In the genomic region with DNA sequence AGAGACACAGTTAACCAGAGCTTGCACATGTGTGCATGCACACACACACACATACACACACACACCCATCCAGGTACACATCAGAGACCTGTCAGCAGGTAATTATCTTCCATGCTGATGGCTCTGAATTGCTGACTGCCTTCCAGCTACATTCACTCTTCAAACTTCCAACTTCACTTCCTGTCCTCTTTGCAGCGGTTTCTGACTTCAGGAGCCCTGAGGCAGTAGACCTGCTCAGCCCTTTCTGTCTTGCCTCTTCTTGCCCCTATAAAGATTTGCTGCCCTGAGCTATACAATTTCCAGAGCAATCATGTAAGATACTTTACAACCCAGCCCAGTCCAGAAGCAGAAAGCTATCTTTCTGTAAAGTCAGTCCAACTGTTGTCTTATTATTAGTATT, we compare ENCODE assay signal across 1 cellular context.
TF ChIP-seq lines count a peak whose summit lies in the region.

No MANE protein-coding gene starts in this region.

TF ChIP-seq in GM23338, 12 proteins besides CTCF, POLR2A, EP300 and RAD21 (continued from another document):
- TF ChIP-seq, protein P1, sequence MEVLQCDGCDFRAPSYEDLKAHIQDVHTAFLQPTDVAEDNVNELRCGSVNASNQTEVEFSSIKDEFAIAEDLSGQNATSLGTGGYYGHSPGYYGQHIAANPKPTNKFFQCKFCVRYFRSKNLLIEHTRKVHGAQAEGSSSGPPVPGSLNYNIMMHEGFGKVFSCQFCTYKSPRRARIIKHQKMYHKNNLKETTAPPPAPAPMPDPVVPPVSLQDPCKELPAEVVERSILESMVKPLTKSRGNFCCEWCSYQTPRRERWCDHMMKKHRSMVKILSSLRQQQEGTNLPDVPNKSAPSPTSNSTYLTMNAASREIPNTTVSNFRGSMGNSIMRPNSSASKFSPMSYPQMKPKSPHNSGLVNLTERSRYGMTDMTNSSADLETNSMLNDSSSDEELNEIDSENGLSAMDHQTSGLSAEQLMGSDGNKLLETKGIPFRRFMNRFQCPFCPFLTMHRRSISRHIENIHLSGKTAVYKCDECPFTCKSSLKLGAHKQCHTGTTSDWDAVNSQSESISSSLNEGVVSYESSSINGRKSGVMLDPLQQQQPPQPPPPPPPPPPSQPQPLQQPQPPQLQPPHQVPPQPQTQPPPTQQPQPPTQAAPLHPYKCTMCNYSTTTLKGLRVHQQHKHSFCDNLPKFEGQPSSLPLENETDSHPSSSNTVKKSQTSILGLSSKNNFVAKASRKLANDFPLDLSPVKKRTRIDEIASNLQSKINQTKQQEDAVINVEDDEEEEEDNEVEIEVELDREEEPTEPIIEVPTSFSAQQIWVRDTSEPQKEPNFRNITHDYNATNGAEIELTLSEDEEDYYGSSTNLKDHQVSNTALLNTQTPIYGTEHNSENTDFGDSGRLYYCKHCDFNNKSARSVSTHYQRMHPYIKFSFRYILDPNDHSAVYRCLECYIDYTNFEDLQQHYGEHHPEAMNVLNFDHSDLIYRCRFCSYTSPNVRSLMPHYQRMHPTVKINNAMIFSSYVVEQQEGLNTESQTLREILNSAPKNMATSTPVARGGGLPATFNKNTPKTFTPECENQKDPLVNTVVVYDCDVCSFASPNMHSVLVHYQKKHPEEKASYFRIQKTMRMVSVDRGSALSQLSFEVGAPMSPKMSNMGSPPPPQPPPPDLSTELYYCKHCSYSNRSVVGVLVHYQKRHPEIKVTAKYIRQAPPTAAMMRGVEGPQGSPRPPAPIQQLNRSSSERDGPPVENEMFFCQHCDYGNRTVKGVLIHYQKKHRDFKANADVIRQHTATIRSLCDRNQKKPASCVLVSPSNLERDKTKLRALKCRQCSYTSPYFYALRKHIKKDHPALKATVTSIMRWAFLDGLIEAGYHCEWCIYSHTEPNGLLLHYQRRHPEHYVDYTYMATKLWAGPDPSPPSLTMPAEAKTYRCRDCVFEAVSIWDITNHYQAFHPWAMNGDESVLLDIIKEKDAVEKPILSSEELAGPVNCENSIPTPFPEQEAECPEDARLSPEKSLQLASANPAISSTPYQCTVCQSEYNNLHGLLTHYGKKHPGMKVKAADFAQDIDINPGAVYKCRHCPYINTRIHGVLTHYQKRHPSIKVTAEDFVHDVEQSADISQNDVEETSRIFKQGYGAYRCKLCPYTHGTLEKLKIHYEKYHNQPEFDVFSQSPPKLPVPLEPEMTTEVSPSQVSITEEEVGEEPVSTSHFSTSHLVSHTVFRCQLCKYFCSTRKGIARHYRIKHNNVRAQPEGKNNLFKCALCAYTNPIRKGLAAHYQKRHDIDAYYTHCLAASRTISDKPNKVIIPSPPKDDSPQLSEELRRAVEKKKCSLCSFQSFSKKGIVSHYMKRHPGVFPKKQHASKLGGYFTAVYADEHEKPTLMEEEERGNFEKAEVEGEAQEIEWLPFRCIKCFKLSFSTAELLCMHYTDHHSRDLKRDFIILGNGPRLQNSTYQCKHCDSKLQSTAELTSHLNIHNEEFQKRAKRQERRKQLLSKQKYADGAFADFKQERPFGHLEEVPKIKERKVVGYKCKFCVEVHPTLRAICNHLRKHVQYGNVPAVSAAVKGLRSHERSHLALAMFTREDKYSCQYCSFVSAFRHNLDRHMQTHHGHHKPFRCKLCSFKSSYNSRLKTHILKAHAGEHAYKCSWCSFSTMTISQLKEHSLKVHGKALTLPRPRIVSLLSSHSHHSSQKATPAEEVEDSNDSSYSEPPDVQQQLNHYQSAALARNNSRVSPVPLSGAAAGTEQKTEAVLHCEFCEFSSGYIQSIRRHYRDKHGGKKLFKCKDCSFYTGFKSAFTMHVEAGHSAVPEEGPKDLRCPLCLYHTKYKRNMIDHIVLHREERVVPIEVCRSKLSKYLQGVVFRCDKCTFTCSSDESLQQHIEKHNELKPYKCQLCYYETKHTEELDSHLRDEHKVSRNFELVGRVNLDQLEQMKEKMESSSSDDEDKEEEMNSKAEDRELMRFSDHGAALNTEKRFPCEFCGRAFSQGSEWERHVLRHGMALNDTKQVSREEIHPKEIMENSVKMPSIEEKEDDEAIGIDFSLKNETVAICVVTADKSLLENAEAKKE (CRISPR knock-in tag; IDR thresholded peaks at IDR 0.05) = no peak
- TF ChIP-seq ZNF331 (CRISPR knock-in tag; IDR thresholded peaks at IDR 0.05; ENCODE audit: low read depth) (no peak), EZH2 (IDR thresholded peaks at IDR 0.05; ENCODE audit: low read depth, unreplicated experiment) (no peak), NANOG (IDR thresholded peaks at IDR 0.05; ENCODE audit: borderline replicate concordance) (no peak), ZNF114 (CRISPR knock-in tag; IDR thresholded peaks at IDR 0.05) (no peak)
